8 cellular contexts compared by ENCODE assay signal in genomic region chr15:73994912-73995622, GRCh38. TPM values are rescaled to one million over a fixed set of nuclear protein-coding genes. Genes with fewer than 3 reads are reported as not detected.
DNase-seq lines count a peak whose midpoint lies in the region; ATAC-seq and TF ChIP-seq lines count a peak whose summit lies in the region.

No MANE protein-coding gene starts in this region.

- H3K36me3 Mint-ChIP-seq in neural crest cell (ENCODE audit: low read depth): no peaks in the 10 kb centered on the region

- DNase-seq in activated effector memory CD4-positive, alpha-beta T cell treated with anti-CD3 and anti-CD28 coated beads, Interleukin-2, amount 50 U/mL, for 16 hours: peak; percentile 71
- DNase-seq in activated effector memory CD4-positive, alpha-beta T cell treated with Interleukin-2 at 50 U/mL for 16 hours: no peak
- DNase-seq in epithelial cell of proximal tubule (ENCODE audit: low read depth) (no peak), neural crest cell (ENCODE audit: low read depth, low spot score) (no peak), NCI-H2029 treated with DMSO at 0.1 percent for 48 hours (lab: John Stamatoyannopoulos, UW) (no peak), OCI-M2 (lab: John Stamatoyannopoulos, UW; ENCODE audit: unreplicated experiment) (no peak), H4 (ENCODE audit: low spot score) (no peak)

- peak; percentile 5 for ATAC-seq in SK-N-SH treated with all-trans-retinoic acid at 6 μM for 48 hours

- no peaks in the 10 kb centered on the region for H3K27me3 Mint-ChIP-seq in neural crest cell (ENCODE audit: low read depth)

- peak overlapping the region; percentile 94 for H3K4me3 Mint-ChIP-seq in neural crest cell

- H3K4me3 ChIP-seq in epithelial cell of proximal tubule (ENCODE audit: low read depth, low read length): peak overlapping the region; percentile 85

- TF ChIP-seq CTCF in epithelial cell of proximal tubule (conservative IDR thresholded peaks at IDR 0.05; ENCODE audit: low read depth, low read length) (no peak), neural crest cell (conservative IDR thresholded peaks at IDR 0.05) (no peak)

- H3K9me3 Mint-ChIP-seq in neural crest cell: no peaks in the 10 kb centered on the region

- H3K4me1 Mint-ChIP-seq in neural crest cell: peaks cover 42% of the 10 kb centered on the region

- H3K27ac Mint-ChIP-seq in neural crest cell (ENCODE audit: unreplicated experiment): peak overlapping the region; percentile 81

TF ChIP-seq in SK-N-SH treated with all-trans-retinoic acid at 6 μM for 48 hours, 23 proteins besides CTCF, POLR2A, EP300 and RAD21:
- TF ChIP-seq TOX (CRISPR knock-in tag; IDR thresholded peaks at IDR 0.05; ENCODE audit: borderline replicate concordance) (no peak), ZNF8 (CRISPR knock-in tag; IDR thresholded peaks at IDR 0.05) (no peak)

RNA-seq across cellular contexts. Expression of gene PML, which starts 0.6 kb away (rescaled TPM):
- 74.8 and 78.9 TPM in 2 replicates for total RNA-seq in epithelial cell of proximal tubule
- 30.6 and 38.0 TPM in 2 replicates for total RNA-seq in neural crest cell
- total RNA-seq in H4 (2014; rRNA removed; shearing (Covaris generic)): 19.0 and 20.0 TPM in 2 replicates

RNA-seq across cellular contexts. Expression of gene STOML1, which starts 3.0 kb away (rescaled TPM):
- total RNA-seq in epithelial cell of proximal tubule: 13.5 and 26.4 TPM in 2 replicates
- total RNA-seq in neural crest cell: 8.7 and 9.7 TPM in 2 replicates
- total RNA-seq in H4 (2014; rRNA removed; shearing (Covaris generic)): 5.2 and 6.7 TPM in 2 replicates
